In the genomic region with DNA sequence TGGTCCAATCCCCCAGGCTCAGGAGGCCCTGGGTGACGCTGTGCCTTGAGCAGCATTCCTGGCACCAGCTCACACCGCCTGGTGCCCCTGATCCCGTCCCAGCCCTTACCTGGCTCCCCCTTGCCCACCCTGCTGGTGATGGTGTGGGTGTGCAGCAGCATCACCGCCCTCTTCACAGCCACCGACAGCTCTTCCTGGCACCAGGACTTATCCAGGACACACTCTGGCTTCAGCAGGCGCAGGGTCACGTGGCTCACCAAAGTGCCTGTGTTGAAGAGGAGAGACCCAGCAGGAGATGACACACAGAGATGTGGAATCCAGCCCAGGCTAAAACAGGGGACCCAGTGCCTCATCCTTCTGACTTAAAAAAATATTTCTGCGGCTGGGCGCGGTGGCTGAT, we compare ENCODE assay signal across 17 cellular contexts. TPM values are rescaled to one million over a fixed set of nuclear protein-coding genes. Genes with fewer than 3 reads are reported as not detected.
DNase-seq lines count a peak whose midpoint lies in the region; ATAC-seq, FAIRE-seq and TF ChIP-seq lines count a peak whose summit lies in the region.
"Had no signal": no experiment of that assay in that cellular context is flagged by ENCODE, and none has a peak within 500 bp of the region (broad histone marks: within the 10 kb centered on the region; RNA-seq: fewer than 3 reads in every experiment).

No MANE protein-coding gene starts in this region.

- no peaks in the 10 kb centered on the region for H3K27me3 ChIP-seq in astrocyte (ENCODE audit: insufficient read depth, low read length)
- H3K27me3 ChIP-seq: BLaER1 had no signal

- H3K9me3 Mint-ChIP-seq in activated CD8-positive, alpha-beta T cell treated with anti-CD3 and anti-CD28 coated beads, Interleukin-2, amount 10 ng/mL, durations not matched to agents 7 days and 5 days (ENCODE audit: insufficient read depth): no peaks in the 10 kb centered on the region
- H3K9me3 Mint-ChIP-seq in activated CD8-positive, alpha-beta T cell treated with anti-CD3 and anti-CD28 coated beads for 36 hours: no peaks in the 10 kb centered on the region
- H3K9me3 Mint-ChIP-seq in astrocyte (ENCODE audit: unreplicated experiment): no peaks in the 10 kb centered on the region
- H3K9me3 Mint-ChIP-seq: CD8-positive, alpha-beta memory T cell had no signal

- no peaks in the 10 kb centered on the region for H3K27me3 Mint-ChIP-seq in activated CD8-positive, alpha-beta T cell treated with anti-CD3 and anti-CD28 coated beads, Interleukin-2, amount 10 ng/mL, durations not matched to agents 7 days and 5 days (ENCODE audit: low read depth)
- no peaks in the 10 kb centered on the region for H3K27me3 Mint-ChIP-seq in activated CD8-positive, alpha-beta T cell treated with anti-CD3 and anti-CD28 coated beads for 36 hours
- no peaks in the 10 kb centered on the region for H3K27me3 Mint-ChIP-seq in astrocyte (ENCODE audit: low read depth, unreplicated experiment)
- H3K27me3 Mint-ChIP-seq: CD8-positive, alpha-beta memory T cell had no signal

- no peak for FAIRE-seq in astrocyte (lab: Jason Lieb, UNC)
- FAIRE-seq: H54, HTR-8/SVneo had no signal

- no peak overlapping the region for H3K9ac ChIP-seq in astrocyte (ENCODE audit: low read length)
- H3K9ac ChIP-seq: BLaER1 had no signal

- H3K4me2 ChIP-seq in astrocyte (ENCODE audit: low read length): no peak overlapping the region
- H3K4me2 ChIP-seq: BLaER1 had no signal

- H3K36me3 Mint-ChIP-seq in activated CD8-positive, alpha-beta T cell treated with anti-CD3 and anti-CD28 coated beads, Interleukin-2, amount 10 ng/mL, durations not matched to agents 7 days and 5 days (ENCODE audit: low read depth): peaks cover 70% of the 10 kb centered on the region
- peaks cover 65% of the 10 kb centered on the region for H3K36me3 Mint-ChIP-seq in activated CD8-positive, alpha-beta T cell treated with anti-CD3 and anti-CD28 coated beads for 36 hours (ENCODE audit: low read depth)
- H3K36me3 Mint-ChIP-seq in astrocyte (ENCODE audit: low read depth, unreplicated experiment): peaks cover 49% of the 10 kb centered on the region

- no peaks in the 10 kb centered on the region for H3K9me3 ChIP-seq in astrocyte (ENCODE audit: insufficient read depth, low read depth, low read length)
- H3K9me3 ChIP-seq: BLaER1, Caco-2 had no signal

- no peaks in the 10 kb centered on the region for H3K4me1 ChIP-seq in astrocyte (ENCODE audit: insufficient read depth, low read length)
- H3K4me1 ChIP-seq: BLaER1, Caco-2 had no signal

- H3K36me3 ChIP-seq in astrocyte (ENCODE audit: insufficient read depth, low read length): peaks cover 77% of the 10 kb centered on the region

- DNase-seq in activated CD8-positive, alpha-beta T cell treated with anti-CD3 and anti-CD28 coated beads, Interleukin-2, amount 10 ng/mL, durations not matched to agents 7 days and 5 days: no peak
- DNase-seq in activated CD8-positive, alpha-beta T cell treated with anti-CD3 and anti-CD28 coated beads for 36 hours: no peak
- no peak for DNase-seq in astrocyte (ENCODE audit: low read depth)
- peak; percentile 43 for DNase-seq in islet precursor cell
- no peak for DNase-seq in NCI-H1436 (lab: John Stamatoyannopoulos, UW)
- no peak for DNase-seq in NCI-H1436 treated with DMSO at 0.1 percent for 48 hours (lab: John Stamatoyannopoulos, UW)
- no peak for DNase-seq in activated T-cell treated with anti-CD3 and anti-CD28 coated beads for 4 hours
- DNase-seq: AML-193; Caco-2; CD8-positive, alpha-beta memory T cell; DND-41; GF-D8 had no signal

- no peaks in the 10 kb centered on the region for H3K79me2 ChIP-seq in astrocyte (ENCODE audit: insufficient read depth, low read length)

- H3K4me3 ChIP-seq in astrocyte (ENCODE audit: insufficient read depth, low read depth, low read length): no peak overlapping the region
- H3K4me3 ChIP-seq: BLaER1 had no signal

- H3K27ac Mint-ChIP-seq in activated CD8-positive, alpha-beta T cell treated with anti-CD3 and anti-CD28 coated beads, Interleukin-2, amount 10 ng/mL, durations not matched to agents 7 days and 5 days: peak overlapping the region; percentile 49
- no peak overlapping the region for H3K27ac Mint-ChIP-seq in activated CD8-positive, alpha-beta T cell treated with anti-CD3 and anti-CD28 coated beads for 36 hours
- H3K27ac Mint-ChIP-seq in astrocyte (ENCODE audit: unreplicated experiment): peak overlapping the region; percentile 18

- peaks cover 61% of the 10 kb centered on the region for H4K20me1 ChIP-seq in astrocyte (ENCODE audit: insufficient read depth, low read length)

- intact Hi-C loops in activated CD8-positive, alpha-beta T cell treated with anti-CD3 and anti-CD28 coated beads for 36 hours (cut with micrococcal nuclease): no loop called here

- peaks cover 16% of the 10 kb centered on the region for H3K4me1 Mint-ChIP-seq in activated CD8-positive, alpha-beta T cell treated with anti-CD3 and anti-CD28 coated beads, Interleukin-2, amount 10 ng/mL, durations not matched to agents 7 days and 5 days (ENCODE audit: low read depth)
- H3K4me1 Mint-ChIP-seq in activated CD8-positive, alpha-beta T cell treated with anti-CD3 and anti-CD28 coated beads for 36 hours (ENCODE audit: low read depth): no peaks in the 10 kb centered on the region
- no peaks in the 10 kb centered on the region for H3K4me1 Mint-ChIP-seq in astrocyte (ENCODE audit: low read depth, unreplicated experiment)

- POLR2A ChIA-PET in activated CD8-positive, alpha-beta T cell treated with anti-CD3 and anti-CD28 coated beads, Interleukin-2, amount 10 ng/mL, durations not matched to agents 7 days and 5 days (lab: Charles Lee): no interaction called here
- POLR2A ChIA-PET in activated CD8-positive, alpha-beta T cell treated with anti-CD3 and anti-CD28 coated beads for 36 hours (lab: Charles Lee): interaction anchor here (0.7 to 2.5 kb wide), 4 partner anchors 10 to 31 kb away, joined by 3 to 9 read pairs (median 4); no protein-coding TSS in a partner anchor

- ATAC-seq in activated CD8-positive, alpha-beta T cell treated with anti-CD3 and anti-CD28 coated beads, Interleukin-2, amount 10 ng/mL, durations not matched to agents 7 days and 5 days: no peak
- no peak for ATAC-seq in activated CD8-positive, alpha-beta T cell treated with anti-CD3 and anti-CD28 coated beads for 36 hours
- ATAC-seq in HG03097 (IDR thresholded peaks at IDR 0.05; ENCODE audit: low FRiP score, unreplicated experiment): no peak

- H2AFZ ChIP-seq in astrocyte (ENCODE audit: low read depth, low read length): no peak overlapping the region

- CTCF ChIA-PET in activated CD8-positive, alpha-beta T cell treated with anti-CD3 and anti-CD28 coated beads, Interleukin-2, amount 10 ng/mL, durations not matched to agents 7 days and 5 days (lab: Charles Lee): no interaction called here
- CTCF ChIA-PET in activated CD8-positive, alpha-beta T cell treated with anti-CD3 and anti-CD28 coated beads for 36 hours (lab: Charles Lee): no interaction called here

- TF ChIP-seq CTCF in activated CD8-positive, alpha-beta T cell treated with anti-CD3 and anti-CD28 coated beads for 36 hours (IDR thresholded peaks at IDR 0.05): no peak
- TF ChIP-seq CTCF in astrocyte (IDR thresholded peaks at IDR 0.05; ENCODE audit: insufficient read depth, low read depth, low read length): no peak

- H3K4me3 Mint-ChIP-seq in activated CD8-positive, alpha-beta T cell treated with anti-CD3 and anti-CD28 coated beads, Interleukin-2, amount 10 ng/mL, durations not matched to agents 7 days and 5 days: no peak overlapping the region
- H3K4me3 Mint-ChIP-seq in activated CD8-positive, alpha-beta T cell treated with anti-CD3 and anti-CD28 coated beads for 36 hours: no peak overlapping the region
- no peak overlapping the region for H3K4me3 Mint-ChIP-seq in astrocyte (ENCODE audit: unreplicated experiment)
- H3K4me3 Mint-ChIP-seq: CD8-positive, alpha-beta memory T cell had no signal

- no peak overlapping the region for H3K27ac ChIP-seq in astrocyte (ENCODE audit: low read depth, low read length)
- H3K27ac ChIP-seq: 22Rv1, BLaER1 had no signal

RNA-seq across cellular contexts. Expression of a gene that starts 36.2 kb away (rescaled TPM):
- total RNA-seq in activated CD8-positive, alpha-beta T cell treated with anti-CD3 and anti-CD28 coated beads, Interleukin-2, amount 10 ng/mL, durations not matched to agents 7 days and 5 days: 100 to 1,000 TPM; 109 to 112 TPM
- 100 to 1,000 TPM; 130 to 137 TPM for total RNA-seq in activated CD8-positive, alpha-beta T cell treated with anti-CD3 and anti-CD28 coated beads for 36 hours
- total RNA-seq in astrocyte: 95.5 and 123 TPM in 2 replicates

RNA-seq across cellular contexts. Expression of a gene that starts 41.8 kb away (rescaled TPM):
- total RNA-seq in activated CD8-positive, alpha-beta T cell treated with anti-CD3 and anti-CD28 coated beads, Interleukin-2, amount 10 ng/mL, durations not matched to agents 7 days and 5 days: 10 to 100 TPM; 61.0 to 64.6 TPM
- total RNA-seq in activated CD8-positive, alpha-beta T cell treated with anti-CD3 and anti-CD28 coated beads for 36 hours: 10 to 100 TPM; 38.2 to 41.5 TPM
- 49.0 and 63.3 TPM in 2 replicates for total RNA-seq in astrocyte

RNA-seq across cellular contexts. Expression of a gene that starts 42.6 kb away (rescaled TPM):
- 1,000 to 10,000 TPM; 2,051 to 2,121 TPM for total RNA-seq in activated CD8-positive, alpha-beta T cell treated with anti-CD3 and anti-CD28 coated beads, Interleukin-2, amount 10 ng/mL, durations not matched to agents 7 days and 5 days
- total RNA-seq in activated CD8-positive, alpha-beta T cell treated with anti-CD3 and anti-CD28 coated beads for 36 hours: 1,000 to 10,000 TPM; 4,421 to 4,585 TPM
- total RNA-seq in astrocyte: 1,543 and 1,660 TPM in 2 replicates
